11 cellular contexts compared by ENCODE assay signal in the genomic region with DNA sequence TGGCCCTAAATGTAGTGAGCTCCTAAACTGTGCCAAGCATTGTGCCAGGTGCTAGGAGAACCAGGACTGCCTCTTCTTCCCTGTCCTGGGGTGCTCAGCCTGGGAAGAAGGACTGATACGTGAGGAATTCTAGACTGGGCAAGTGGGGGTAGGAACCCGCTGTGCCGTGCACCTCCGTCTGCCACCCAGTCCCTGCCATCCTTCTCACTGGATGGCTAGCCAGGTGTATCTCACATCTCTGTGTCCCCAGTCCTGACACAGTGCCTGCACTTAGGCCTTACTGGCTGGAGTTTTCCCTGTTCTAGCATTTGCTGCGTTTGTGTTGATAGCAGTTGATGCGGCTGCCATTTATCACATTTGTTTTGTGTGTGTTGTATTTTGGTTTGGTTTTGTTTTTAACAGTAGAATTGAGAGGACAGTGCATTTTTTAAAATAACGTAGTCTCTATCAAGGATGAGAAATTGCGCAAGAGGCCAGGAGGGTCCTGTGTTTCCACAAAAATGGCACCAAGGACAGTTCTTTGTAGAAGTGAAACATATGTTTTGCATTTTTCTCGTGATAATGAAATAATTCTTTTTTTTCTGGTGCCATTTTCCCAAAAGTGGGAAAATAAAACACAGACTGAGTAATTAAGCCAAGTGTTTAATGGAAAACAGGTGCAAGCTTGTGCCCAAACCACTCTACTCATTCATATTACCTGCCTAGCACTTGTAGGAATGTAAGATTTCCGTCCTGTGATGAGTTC. TPM values are rescaled to one million over a fixed set of nuclear protein-coding genes. Genes with fewer than 3 reads are reported as not detected.
DNase-seq lines count a peak whose midpoint lies in the region; ATAC-seq, FAIRE-seq and TF ChIP-seq lines count a peak whose summit lies in the region.
"Had no signal": no experiment of that assay in that cellular context is flagged by ENCODE, and none has a peak within 500 bp of the region (broad histone marks: within the 10 kb centered on the region; RNA-seq: fewer than 3 reads in every experiment).

No MANE protein-coding gene starts in this region.

- ATAC-seq in natural killer cell treated with Interleukin-12 subunit alpha and Interleukin-12 subunit beta and Interleukin-15 and Interleukin-18, amount 100 ng/mL, for 72 hours: no peak
- no peak for ATAC-seq in natural killer cell

- H3K9me3 Mint-ChIP-seq in natural killer cell treated with Interleukin-12 subunit alpha and Interleukin-12 subunit beta and Interleukin-15 and Interleukin-18, amount 100 ng/mL, for 72 hours: no peaks in the 10 kb centered on the region
- H3K9me3 Mint-ChIP-seq in natural killer cell: no peaks in the 10 kb centered on the region
- H3K9me3 Mint-ChIP-seq: GM23338 had no signal

- FAIRE-seq in GM19239 (lab: Jason Lieb, UNC): no peak

- H3K9ac ChIP-seq in muscle layer of colon (ENCODE audit: low read length): no peak overlapping the region

- peaks cover 17% of the 10 kb centered on the region for H3K36me3 Mint-ChIP-seq in natural killer cell treated with Interleukin-12 subunit alpha and Interleukin-12 subunit beta and Interleukin-15 and Interleukin-18, amount 100 ng/mL, for 72 hours
- H3K36me3 Mint-ChIP-seq in natural killer cell: peaks cover 14% of the 10 kb centered on the region

- H3K27ac ChIP-seq in angular gyrus (ENCODE audit: low read depth, low read length) (peak overlapping the region; percentile 0), muscle layer of colon (ENCODE audit: low read depth, low read length) (peak overlapping the region; percentile 36)

- H3K27me3 Mint-ChIP-seq in natural killer cell treated with Interleukin-12 subunit alpha and Interleukin-12 subunit beta and Interleukin-15 and Interleukin-18, amount 100 ng/mL, for 72 hours: no peaks in the 10 kb centered on the region
- no peaks in the 10 kb centered on the region for H3K27me3 Mint-ChIP-seq in natural killer cell (ENCODE audit: low read depth in 2 of 2)

- no peaks in the 10 kb centered on the region for H3K27me3 ChIP-seq in muscle layer of colon (ENCODE audit: control insufficient read depth in 1 of 2, insufficient read depth in 2 of 2, low read length in 2 of 2)

- H3K4me1 ChIP-seq in muscle layer of colon (ENCODE audit: insufficient read depth, low read length): peaks cover 31% of the 10 kb centered on the region

- DNase-seq in natural killer cell treated with Interleukin-12 subunit alpha and Interleukin-12 subunit beta and Interleukin-15 and Interleukin-18, amount 100 ng/mL, for 72 hours (ENCODE audit: low spot score): no peak
- no peak for DNase-seq in natural killer cell
- no peak for DNase-seq in GM19239 (ENCODE audit: insufficient read length, low spot score)
- no peak for DNase-seq in activated CD8-positive, alpha-beta memory T cell treated with anti-CD3 and anti-CD28 coated beads for 24 hours
- DNase-seq in NCI-H2196 (lab: John Stamatoyannopoulos, UW; ENCODE audit: unreplicated experiment): no peak
- DNase-seq in SK-N-DZ (ENCODE audit: low spot score): no peak
- DNase-seq: cortex of kidney, NCI-H187 treated with DMSO at 0.1 percent for 48 hours had no signal

- H3K4me3 ChIP-seq in muscle layer of colon (ENCODE audit: low read depth in 1 of 2, low read length in 2 of 2): no peak overlapping the region
- H3K4me3 ChIP-seq: GM23338 had no signal

- no peaks in the 10 kb centered on the region for H3K9me3 ChIP-seq in muscle layer of colon (ENCODE audit: low read length)

- peaks cover 56 to 73% of the 10 kb centered on the region in 2 donors for H3K4me1 Mint-ChIP-seq in natural killer cell treated with Interleukin-12 subunit alpha and Interleukin-12 subunit beta and Interleukin-15 and Interleukin-18, amount 100 ng/mL, for 72 hours (ENCODE audit: low read depth in 2 of 2)
- peaks cover 47 to 48% of the 10 kb centered on the region in 2 donors for H3K4me1 Mint-ChIP-seq in natural killer cell

- intact Hi-C loops in natural killer cell (cut with micrococcal nuclease): no loop called here

- TF ChIP-seq CTCF in natural killer cell (IDR thresholded peaks at IDR 0.05): no peak

- H3K36me3 ChIP-seq in muscle layer of colon (ENCODE audit: insufficient read depth, low read length): no peaks in the 10 kb centered on the region

- H3K4me3 Mint-ChIP-seq in natural killer cell treated with Interleukin-12 subunit alpha and Interleukin-12 subunit beta and Interleukin-15 and Interleukin-18, amount 100 ng/mL, for 72 hours: no peak overlapping the region
- no peak overlapping the region for H3K4me3 Mint-ChIP-seq in natural killer cell
- H3K4me3 Mint-ChIP-seq: GM23338 had no signal

- H3K27ac Mint-ChIP-seq in natural killer cell treated with Interleukin-12 subunit alpha and Interleukin-12 subunit beta and Interleukin-15 and Interleukin-18, amount 100 ng/mL, for 72 hours: peak overlapping the region; percentile 81 to 93
- no peak overlapping the region for H3K27ac Mint-ChIP-seq in natural killer cell

RNA-seq across cellular contexts. Expression of a gene that starts 4.7 kb away (rescaled TPM):
- 10 to 100 TPM in 1 of 2 donors, 1 to 10 TPM in 1; 5.4 to 10.2 TPM for total RNA-seq in natural killer cell treated with Interleukin-12 subunit alpha and Interleukin-12 subunit beta and Interleukin-15 and Interleukin-18, amount 100 ng/mL, for 72 hours
- 10 to 100 TPM; 20.0 to 47.0 (median 41.1) TPM for total RNA-seq in natural killer cell
- not detected in 2 replicates for polyA plus RNA-seq in SK-N-DZ (2014; cell fraction: cytosol; rRNA removed)
- not detected in 2 replicates for polyA plus RNA-seq in SK-N-DZ (2014; cell fraction: nucleus; rRNA removed)
- total RNA-seq: GM23338 had no signal

RNA-seq across cellular contexts. Expression of a gene that starts 53.7 kb away (rescaled TPM):
- 10 to 100 TPM; 13.0 to 20.6 TPM for total RNA-seq in natural killer cell treated with Interleukin-12 subunit alpha and Interleukin-12 subunit beta and Interleukin-15 and Interleukin-18, amount 100 ng/mL, for 72 hours
- total RNA-seq in natural killer cell: 10 to 100 TPM; 11.4 to 41.7 (median 25.5) TPM
- polyA plus RNA-seq in SK-N-DZ (2014; cell fraction: cytosol; rRNA removed): not detected in 2 replicates
- polyA plus RNA-seq in SK-N-DZ (2014; cell fraction: nucleus; rRNA removed): not detected in 2 replicates
- total RNA-seq: GM23338 had no signal

Comparison
In these comparisons a context has a peak if more than half of its experiments do, and no peak if none do; other contexts are left out.
1. H3K27ac Mint-ChIP-seq: peak in natural killer cell treated with Interleukin-12 subunit alpha and Interleukin-12 subunit beta and Interleukin-15 and Interleukin-18, amount 100 ng/mL, for 72 hours (2 of 2); none in natural killer cell (0 of 2).